12 cellular contexts compared by ENCODE assay signal in genomic region chr2:191202209-191202721, GRCh38. TPM values are rescaled to one million over a fixed set of nuclear protein-coding genes. Genes with fewer than 3 reads are reported as not detected.
A peak's percentile ranks its signal among the peaks of the same experiment; 100 is the strongest.
DNase-seq lines count a peak whose midpoint lies in the region; ATAC-seq and TF ChIP-seq lines count a peak whose summit lies in the region.
"Had no signal": no experiment of that assay in that cellular context is flagged by ENCODE, and none has a peak within 500 bp of the region (broad histone marks: within the 10 kb centered on the region; RNA-seq: fewer than 3 reads in every experiment).

No MANE protein-coding gene starts in this region.

- 48 to 80% (median 56%) methylated on average over 2 of the region's 2 CpGs for WGBS in spleen, 5 donors

- H3K36me3 Mint-ChIP-seq in activated CD4-positive, alpha-beta T cell treated with anti-CD3 and anti-CD28 coated beads for 36 hours (ENCODE audit: low read depth): peaks cover 4% of the 10 kb centered on the region
- peaks cover 8% of the 10 kb centered on the region for H3K36me3 Mint-ChIP-seq in activated CD4-positive, alpha-beta T cell treated with anti-CD3 and anti-CD28 coated beads, Interleukin-2, amount 10 ng/mL, durations not matched to agents 7 days and 5 days (ENCODE audit: low read depth)
- H3K36me3 Mint-ChIP-seq in activated T-helper 1 cell treated with anti-CD3 and anti-CD28 coated beads, Interleukin-12 subunit alpha, Interleukin-12 subunit beta, Interleukin-2, Interleukin-4 antibody, amounts not matched to agents 30 ng/mL and 10 ng/mL and 1 ng/mL, durations not matched to agents 14 hours and 24 hours and 36 hours (ENCODE audit: low read depth): peaks cover 24% of the 10 kb centered on the region
- no peaks in the 10 kb centered on the region for H3K36me3 Mint-ChIP-seq in stimulated activated memory B cell treated with anti-CD40 and anti-IgM and Interleukin-4, amounts not matched to agents 10 μg/mL and 1 μg/mL and 100 μg/mL, for 72 hours

- H3K4me3 Mint-ChIP-seq in activated CD4-positive, alpha-beta T cell treated with anti-CD3 and anti-CD28 coated beads for 36 hours: no peak overlapping the region
- no peak overlapping the region for H3K4me3 Mint-ChIP-seq in activated CD4-positive, alpha-beta T cell treated with anti-CD3 and anti-CD28 coated beads, Interleukin-2, amount 10 ng/mL, durations not matched to agents 7 days and 5 days
- H3K4me3 Mint-ChIP-seq in activated T-helper 1 cell treated with anti-CD3 and anti-CD28 coated beads, Interleukin-12 subunit alpha, Interleukin-12 subunit beta, Interleukin-2, Interleukin-4 antibody, amounts not matched to agents 30 ng/mL and 10 ng/mL and 1 ng/mL, durations not matched to agents 14 hours and 24 hours and 36 hours: peak overlapping the region; percentile 68
- H3K4me3 Mint-ChIP-seq in stimulated activated memory B cell treated with anti-CD40 and anti-IgM and Interleukin-4, amounts not matched to agents 10 μg/mL and 1 μg/mL and 100 μg/mL, for 72 hours: no peak overlapping the region

- TF ChIP-seq CTCF in foreskin fibroblast (IDR thresholded peaks at IDR 0.05; ENCODE audit: low read depth, low read length): no peak
- TF ChIP-seq CTCF in spleen (IDR thresholded peaks at IDR 0.05 in 8 of 11, conservative IDR thresholded peaks at IDR 0.05 in 3 of 11): no peak

- POLR2A ChIA-PET in activated CD4-positive, alpha-beta T cell treated with anti-CD3 and anti-CD28 coated beads for 36 hours (lab: Charles Lee): no interaction called here
- POLR2A ChIA-PET in activated CD4-positive, alpha-beta T cell treated with anti-CD3 and anti-CD28 coated beads, Interleukin-2, amount 10 ng/mL, durations not matched to agents 7 days and 5 days (lab: Charles Lee): no interaction called here

- H3K9me3 Mint-ChIP-seq in activated CD4-positive, alpha-beta T cell treated with anti-CD3 and anti-CD28 coated beads for 36 hours (ENCODE audit: low read depth): peaks cover 3% of the 10 kb centered on the region
- H3K9me3 Mint-ChIP-seq in activated CD4-positive, alpha-beta T cell treated with anti-CD3 and anti-CD28 coated beads, Interleukin-2, amount 10 ng/mL, durations not matched to agents 7 days and 5 days: peaks cover 20% of the 10 kb centered on the region
- peaks cover 29% of the 10 kb centered on the region for H3K9me3 Mint-ChIP-seq in activated T-helper 1 cell treated with anti-CD3 and anti-CD28 coated beads, Interleukin-12 subunit alpha, Interleukin-12 subunit beta, Interleukin-2, Interleukin-4 antibody, amounts not matched to agents 30 ng/mL and 10 ng/mL and 1 ng/mL, durations not matched to agents 14 hours and 24 hours and 36 hours
- peaks cover 4% of the 10 kb centered on the region for H3K9me3 Mint-ChIP-seq in stimulated activated memory B cell treated with anti-CD40 and anti-IgM and Interleukin-4, amounts not matched to agents 10 μg/mL and 1 μg/mL and 100 μg/mL, for 72 hours

- CTCF ChIA-PET in activated CD4-positive, alpha-beta T cell treated with anti-CD3 and anti-CD28 coated beads for 36 hours (lab: Charles Lee): interaction anchor here (0.7 to 1.3 kb wide), 4 partner anchors 15 to 66 kb away, joined by 3 to 5 read pairs (median 4); no protein-coding TSS in a partner anchor
- CTCF ChIA-PET in activated CD4-positive, alpha-beta T cell treated with anti-CD3 and anti-CD28 coated beads, Interleukin-2, amount 10 ng/mL, durations not matched to agents 7 days and 5 days (lab: Charles Lee): no interaction called here

- intact Hi-C loops in activated CD4-positive, alpha-beta T cell treated with anti-CD3 and anti-CD28 coated beads for 36 hours (cut with DNase I, micrococcal nuclease): no loop called here
- intact Hi-C loops in activated T-helper 1 cell treated with anti-CD3 and anti-CD28 coated beads, Interleukin-12 subunit alpha, Interleukin-12 subunit beta, Interleukin-2, Interleukin-4 antibody, amounts not matched to agents 30 ng/mL and 10 ng/mL and 1 ng/mL, durations not matched to agents 14 hours and 24 hours and 36 hours (cut with micrococcal nuclease): loop anchor here (2.0 kb wide), 1 partner anchor 17 kb away; no protein-coding TSS in a partner anchor
- intact Hi-C loops in spleen (cut with DNase I; ENCODE audit: low total_unique reads): no loop called here

- no peak for TF ChIP-seq POLR2A in spleen (IDR thresholded peaks at IDR 0.05)

- peak overlapping the region in 7 of 8 donors; percentile 29 to 65 (median 55) for H3K27ac ChIP-seq in spleen
- H3K27ac ChIP-seq: colonic mucosa had no signal

- no peaks in the 10 kb centered on the region for H3K27me3 Mint-ChIP-seq in activated CD4-positive, alpha-beta T cell treated with anti-CD3 and anti-CD28 coated beads for 36 hours
- H3K27me3 Mint-ChIP-seq in activated CD4-positive, alpha-beta T cell treated with anti-CD3 and anti-CD28 coated beads, Interleukin-2, amount 10 ng/mL, durations not matched to agents 7 days and 5 days: no peaks in the 10 kb centered on the region
- H3K27me3 Mint-ChIP-seq in activated T-helper 1 cell treated with anti-CD3 and anti-CD28 coated beads, Interleukin-12 subunit alpha, Interleukin-12 subunit beta, Interleukin-2, Interleukin-4 antibody, amounts not matched to agents 30 ng/mL and 10 ng/mL and 1 ng/mL, durations not matched to agents 14 hours and 24 hours and 36 hours (ENCODE audit: insufficient read depth): no peaks in the 10 kb centered on the region
- H3K27me3 Mint-ChIP-seq in stimulated activated memory B cell treated with anti-CD40 and anti-IgM and Interleukin-4, amounts not matched to agents 10 μg/mL and 1 μg/mL and 100 μg/mL, for 72 hours: peaks cover 19% of the 10 kb centered on the region

- H3K27ac Mint-ChIP-seq in activated CD4-positive, alpha-beta T cell treated with anti-CD3 and anti-CD28 coated beads for 36 hours: peak overlapping the region; percentile 59
- no peak overlapping the region for H3K27ac Mint-ChIP-seq in activated CD4-positive, alpha-beta T cell treated with anti-CD3 and anti-CD28 coated beads, Interleukin-2, amount 10 ng/mL, durations not matched to agents 7 days and 5 days
- peak overlapping the region; percentile 86 for H3K27ac Mint-ChIP-seq in activated T-helper 1 cell treated with anti-CD3 and anti-CD28 coated beads, Interleukin-12 subunit alpha, Interleukin-12 subunit beta, Interleukin-2, Interleukin-4 antibody, amounts not matched to agents 30 ng/mL and 10 ng/mL and 1 ng/mL, durations not matched to agents 14 hours and 24 hours and 36 hours
- H3K27ac Mint-ChIP-seq in stimulated activated memory B cell treated with anti-CD40 and anti-IgM and Interleukin-4, amounts not matched to agents 10 μg/mL and 1 μg/mL and 100 μg/mL, for 72 hours: no peak overlapping the region

- no peaks in the 10 kb centered on the region for H3K9me3 ChIP-seq in spleen
- H3K9me3 ChIP-seq: colonic mucosa had no signal

- peaks cover 0 to 27% (median 14%) of the 10 kb centered on the region in 6 donors for H3K4me1 ChIP-seq in spleen
- H3K4me1 ChIP-seq: colonic mucosa had no signal

- H3K36me3 ChIP-seq in spleen: no peaks in the 10 kb centered on the region
- H3K36me3 ChIP-seq: colonic mucosa had no signal

- DNase-seq in activated CD4-positive, alpha-beta T cell treated with anti-CD3 and anti-CD28 coated beads for 36 hours: no peak
- no peak for DNase-seq in activated CD4-positive, alpha-beta T cell treated with anti-CD3 and anti-CD28 coated beads, Interleukin-2, amount 10 ng/mL, durations not matched to agents 7 days and 5 days
- no peak for DNase-seq in activated T-helper 1 cell treated with anti-CD3 and anti-CD28 coated beads, Interleukin-12 subunit alpha, Interleukin-12 subunit beta, Interleukin-2, Interleukin-4 antibody, amounts not matched to agents 30 ng/mL and 10 ng/mL and 1 ng/mL, durations not matched to agents 14 hours and 24 hours and 36 hours (ENCODE audit: low spot score)
- peak; percentile 77 to 85 for DNase-seq in foreskin fibroblast
- no peak for DNase-seq in spleen
- no peak for DNase-seq in NCI-H128 (lab: John Stamatoyannopoulos, UW; ENCODE audit: unreplicated experiment)
- no peak for DNase-seq in iPS-NIHi7 (ENCODE audit: extremely low spot score)
- DNase-seq: colonic mucosa; GOT3; stimulated activated CD4-positive, alpha-beta T cell treated with anti-CD3 and anti-CD28 coated beads, Interleukin-4, amount 100 ng/mL, for 1 hour had no signal

- H3K27me3 ChIP-seq in spleen (replicated peaks in 1 of 7): no peaks in the 10 kb centered on the region
- H3K27me3 ChIP-seq: colonic mucosa had no signal

- H3K4me3 ChIP-seq in foreskin fibroblast (ENCODE audit: low read depth in 1 of 2, low read length in 2 of 2) (no peak overlapping the region), spleen (no peak overlapping the region)
- H3K4me3 ChIP-seq: A549, colonic mucosa had no signal

- peaks cover 47% of the 10 kb centered on the region for H3K4me1 Mint-ChIP-seq in activated CD4-positive, alpha-beta T cell treated with anti-CD3 and anti-CD28 coated beads for 36 hours
- peaks cover 47% of the 10 kb centered on the region for H3K4me1 Mint-ChIP-seq in activated CD4-positive, alpha-beta T cell treated with anti-CD3 and anti-CD28 coated beads, Interleukin-2, amount 10 ng/mL, durations not matched to agents 7 days and 5 days
- peaks cover 59% of the 10 kb centered on the region for H3K4me1 Mint-ChIP-seq in activated T-helper 1 cell treated with anti-CD3 and anti-CD28 coated beads, Interleukin-12 subunit alpha, Interleukin-12 subunit beta, Interleukin-2, Interleukin-4 antibody, amounts not matched to agents 30 ng/mL and 10 ng/mL and 1 ng/mL, durations not matched to agents 14 hours and 24 hours and 36 hours (ENCODE audit: low read depth)
- peaks cover 9% of the 10 kb centered on the region for H3K4me1 Mint-ChIP-seq in stimulated activated memory B cell treated with anti-CD40 and anti-IgM and Interleukin-4, amounts not matched to agents 10 μg/mL and 1 μg/mL and 100 μg/mL, for 72 hours

- no peak for ATAC-seq in activated CD4-positive, alpha-beta T cell treated with anti-CD3 and anti-CD28 coated beads for 36 hours
- ATAC-seq in stimulated activated memory B cell treated with anti-CD40 and anti-IgM and Interleukin-4, amounts not matched to agents 10 μg/mL and 1 μg/mL and 100 μg/mL, for 72 hours: no peak

RNA-seq across cellular contexts. Expression of gene MYO1B, which starts 42.9 kb away (rescaled TPM):
- 10 to 100 TPM; 29.7 to 36.7 TPM for total RNA-seq in activated CD4-positive, alpha-beta T cell treated with anti-CD3 and anti-CD28 coated beads for 36 hours
- total RNA-seq in activated CD4-positive, alpha-beta T cell treated with anti-CD3 and anti-CD28 coated beads, Interleukin-2, amount 10 ng/mL, durations not matched to agents 7 days and 5 days: under 1 TPM; 0.74 to 0.98 TPM
- 13.2 and 15.2 TPM in 2 replicates for total RNA-seq in activated T-helper 1 cell treated with anti-CD3 and anti-CD28 coated beads, Interleukin-12 subunit alpha, Interleukin-12 subunit beta, Interleukin-2, Interleukin-4 antibody, amounts not matched to agents 30 ng/mL and 10 ng/mL and 1 ng/mL, durations not matched to agents 14 hours and 24 hours and 36 hours
- total RNA-seq in spleen: 10 to 100 TPM; 11.3 to 25.8 (median 20.8) TPM
- 1 to 10 TPM; 5.3 to 8.3 (median 8.1) TPM for polyA plus RNA-seq in spleen

RNA-seq across cellular contexts. Expression of gene STAT4, which starts 51.5 kb away (rescaled TPM):
- total RNA-seq in activated CD4-positive, alpha-beta T cell treated with anti-CD3 and anti-CD28 coated beads for 36 hours: 10 to 100 TPM; 48.8 to 59.5 TPM
- 10 to 100 TPM; 72.6 to 84.4 TPM for total RNA-seq in activated CD4-positive, alpha-beta T cell treated with anti-CD3 and anti-CD28 coated beads, Interleukin-2, amount 10 ng/mL, durations not matched to agents 7 days and 5 days
- total RNA-seq in activated T-helper 1 cell treated with anti-CD3 and anti-CD28 coated beads, Interleukin-12 subunit alpha, Interleukin-12 subunit beta, Interleukin-2, Interleukin-4 antibody, amounts not matched to agents 30 ng/mL and 10 ng/mL and 1 ng/mL, durations not matched to agents 14 hours and 24 hours and 36 hours: 57.4 and 62.1 TPM in 2 replicates
- 10 to 100 TPM; 22.0 to 36.7 (median 27.2) TPM for total RNA-seq in spleen
- 1 to 10 TPM; 4.0 to 4.6 (median 4.1) TPM for polyA plus RNA-seq in spleen

Comparison
In these comparisons a context has a peak if more than half of its experiments do, and no peak if none do; other contexts are left out.
1. H3K27ac Mint-ChIP-seq: peak in activated CD4-positive, alpha-beta T cell treated with anti-CD3 and anti-CD28 coated beads for 36 hours (single experiment) and activated T-helper 1 cell treated with anti-CD3 and anti-CD28 coated beads, Interleukin-12 subunit alpha, Interleukin-12 subunit beta, Interleukin-2, Interleukin-4 antibody, amounts not matched to agents 30 ng/mL and 10 ng/mL and 1 ng/mL, durations not matched to agents 14 hours and 24 hours and 36 hours (single experiment); none in activated CD4-positive, alpha-beta T cell treated with anti-CD3 and anti-CD28 coated beads, Interleukin-2, amount 10 ng/mL, durations not matched to agents 7 days and 5 days (single experiment) and stimulated activated memory B cell treated with anti-CD40 and anti-IgM and Interleukin-4, amounts not matched to agents 10 μg/mL and 1 μg/mL and 100 μg/mL, for 72 hours (single experiment).
2. DNase-seq: peak in foreskin fibroblast (2 of 2); none in activated CD4-positive, alpha-beta T cell treated with anti-CD3 and anti-CD28 coated beads for 36 hours (single experiment), activated CD4-positive, alpha-beta T cell treated with anti-CD3 and anti-CD28 coated beads, Interleukin-2, amount 10 ng/mL, durations not matched to agents 7 days and 5 days (single experiment), activated T-helper 1 cell treated with anti-CD3 and anti-CD28 coated beads, Interleukin-12 subunit alpha, Interleukin-12 subunit beta, Interleukin-2, Interleukin-4 antibody, amounts not matched to agents 30 ng/mL and 10 ng/mL and 1 ng/mL, durations not matched to agents 14 hours and 24 hours and 36 hours (single experiment), spleen (single experiment), NCI-H128 (single experiment) and iPS-NIHi7 (single experiment).